14 cellular contexts compared by ENCODE assay signal in genomic region chr14:33163109-33163508, GRCh38.
A peak's percentile ranks its signal among the peaks of the same experiment; 100 is the strongest.
DNase-seq lines count a peak whose midpoint lies in the region; ATAC-seq, FAIRE-seq and TF ChIP-seq lines count a peak whose summit lies in the region.
"Had no signal": no experiment of that assay in that cellular context is flagged by ENCODE, and none has a peak within 500 bp of the region (broad histone marks: within the 10 kb centered on the region; RNA-seq: fewer than 3 reads in every experiment).

No MANE protein-coding gene starts in this region.

- FAIRE-seq in HepG2 (lab: Jason Lieb, UNC) = no peak

- no peak overlapping the region for H2AFZ ChIP-seq in HepG2 (ENCODE audit: low read length)

- no TSS peak for BruUV-seq in HepG2 (replicated peaks; lab: Mats Ljungman, UMichigan)

- H4K20me1 ChIP-seq in HepG2 (ENCODE audit: insufficient read depth, low read length) = no peaks in the 10 kb centered on the region

- no peak overlapping the region for H3K4me3 ChIP-seq in HepG2 (replicated peaks in 1 of 3; ENCODE audit: insufficient read depth in 1 of 3, low read depth in 2 of 3, low read length in 3 of 3)
- H3K4me3 ChIP-seq in right lobe of liver = no peak overlapping the region

- H3K79me2 ChIP-seq in HepG2 (ENCODE audit: insufficient read depth, low read length) = no peaks in the 10 kb centered on the region

- no peak for TF ChIP-seq CTCF in HepG2 (CRISPR knock-in tag; IDR thresholded peaks at IDR 0.05)
- no peak for TF ChIP-seq CTCF in right lobe of liver (IDR thresholded peaks at IDR 0.05)

- H3K27me3 ChIP-seq in HepG2 (ENCODE audit: control insufficient read depth in 1 of 2, insufficient read depth in 2 of 2, low read length in 2 of 2) (no peaks in the 10 kb centered on the region), right lobe of liver (no peaks in the 10 kb centered on the region)

- in situ Hi-C loops in HepG2 (cut with HindIII; ENCODE audit: extremely low pct_ligation_motif_present, low pct_unique_long_range_greater_than_20kb) = no loop called here

- no peaks in the 10 kb centered on the region for H3K4me1 ChIP-seq in HepG2 (ENCODE audit: insufficient read depth, low read length)
- H3K4me1 ChIP-seq in right lobe of liver = no peaks in the 10 kb centered on the region

- H3K9me3 ChIP-seq in HepG2 (ENCODE audit: low read length) (peaks cover 7% of the 10 kb centered on the region; the same call in 1 of the 2 replicates), right lobe of liver (no peaks in the 10 kb centered on the region)

- CTCF ChIA-PET in HepG2 (lab: Yijun Ruan, JAX; ENCODE audit: low intra/inter-chr PET ratio, low total read pairs) = no interaction called here

- WGBS in HepG2 (ENCODE audit: low lambda C conversion rate) = 2% methylated on average over 5 of the region's 5 CpGs
- 75% methylated on average over 5 of the region's 5 CpGs for WGBS in right lobe of liver (ENCODE audit: insufficient coverage, low coverage, low lambda C conversion rate, missing lambda C conversion rate)

- ATAC-seq in HepG2 = peak; percentile 61
- no peak for ATAC-seq in right lobe of liver
- ATAC-seq in GM18517 (IDR thresholded peaks at IDR 0.05; ENCODE audit: unreplicated experiment) = no peak
- ATAC-seq in HG02763 (IDR thresholded peaks at IDR 0.05; ENCODE audit: unreplicated experiment) = no peak

- no peak overlapping the region for H3K9ac ChIP-seq in HepG2 (ENCODE audit: insufficient read depth, low read depth, low read length)

- POLR2A ChIA-PET in HepG2 (lab: Yijun Ruan, JAX) = no interaction called here

- TF ChIP-seq POLR2A in HepG2 (IDR thresholded peaks at IDR 0.05; ENCODE audit: insufficient read depth in 1 of 2, low read depth in 2 of 2, low read length in 2 of 2) = no peak
- no peak for TF ChIP-seq POLR2A in right lobe of liver (IDR thresholded peaks at IDR 0.05)

- H3K36me3 ChIP-seq in HepG2 (replicated peaks in 1 of 2; ENCODE audit: control insufficient read depth in 1 of 2, insufficient read depth in 2 of 2, low read length in 2 of 2) (no peaks in the 10 kb centered on the region), right lobe of liver (no peaks in the 10 kb centered on the region)

- TF ChIP-seq EP300 in HepG2 (IDR thresholded peaks at IDR 0.05; ENCODE audit: low read depth in 2 of 2, low read length in 2 of 2) (no peak), HepG2 (CRISPR knock-in tag; IDR thresholded peaks at IDR 0.05; ENCODE audit: borderline replicate concordance) (no peak)

- H3K27ac ChIP-seq in HepG2 (ENCODE audit: extremely low read length, insufficient read depth, low read length) = no peak overlapping the region
- H3K27ac ChIP-seq in right lobe of liver = no peak overlapping the region

- H3K4me2 ChIP-seq in HepG2 (ENCODE audit: low read depth, low read length) = no peak overlapping the region

- DNase-seq in HepG2 (ENCODE audit: low spot score) = no peak
- no peak for DNase-seq in right lobe of liver
- DNase-seq in NCI-H2227 (lab: John Stamatoyannopoulos, UW; ENCODE audit: unreplicated experiment) = peak; percentile 44
- DNase-seq in astrocyte of the hippocampus (ENCODE audit: low read depth, low spot score) = peak; percentile 37
- DNase-seq in middle frontal gyrus (ENCODE audit: extremely low spot score, low spot score) = no peak
- DNase-seq: CD8-positive, alpha-beta memory T cell; H7; Karpas-422; NCI-H187; NCI-H226; NCI-H82; T-helper 9 cell had no signal

- TF ChIP-seq RAD21 in HepG2 (CRISPR knock-in tag; IDR thresholded peaks at IDR 0.05) = no peak

- intact Hi-C loops in HepG2 (cut with micrococcal nuclease; ENCODE audit: unreplicated experiment) = no loop called here
- intact Hi-C loops in right lobe of liver (cut with DNase I) = no loop called here

TF ChIP-seq in HepG2, 621 proteins besides CTCF, POLR2A, EP300 and RAD21:
- TF ChIP-seq, protein P1, sequence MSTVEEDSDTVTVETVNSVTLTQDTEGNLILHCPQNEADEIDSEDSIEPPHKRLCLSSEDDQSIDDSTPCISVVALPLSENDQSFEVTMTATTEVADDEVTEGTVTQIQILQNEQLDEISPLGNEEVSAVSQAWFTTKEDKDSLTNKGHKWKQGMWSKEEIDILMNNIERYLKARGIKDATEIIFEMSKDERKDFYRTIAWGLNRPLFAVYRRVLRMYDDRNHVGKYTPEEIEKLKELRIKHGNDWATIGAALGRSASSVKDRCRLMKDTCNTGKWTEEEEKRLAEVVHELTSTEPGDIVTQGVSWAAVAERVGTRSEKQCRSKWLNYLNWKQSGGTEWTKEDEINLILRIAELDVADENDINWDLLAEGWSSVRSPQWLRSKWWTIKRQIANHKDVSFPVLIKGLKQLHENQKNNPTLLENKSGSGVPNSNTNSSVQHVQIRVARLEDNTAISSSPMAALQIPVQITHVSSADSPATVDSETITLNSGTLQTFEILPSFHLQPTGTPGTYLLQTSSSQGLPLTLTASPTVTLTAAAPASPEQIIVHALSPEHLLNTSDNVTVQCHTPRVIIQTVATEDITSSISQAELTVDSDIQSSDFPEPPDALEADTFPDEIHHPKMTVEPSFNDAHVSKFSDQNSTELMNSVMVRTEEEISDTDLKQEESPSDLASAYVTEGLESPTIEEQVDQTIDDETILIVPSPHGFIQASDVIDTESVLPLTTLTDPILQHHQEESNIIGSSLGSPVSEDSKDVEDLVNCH (CRISPR knock-in tag; IDR thresholded peaks at IDR 0.05) = no peak
- TF ChIP-seq, protein P2, sequence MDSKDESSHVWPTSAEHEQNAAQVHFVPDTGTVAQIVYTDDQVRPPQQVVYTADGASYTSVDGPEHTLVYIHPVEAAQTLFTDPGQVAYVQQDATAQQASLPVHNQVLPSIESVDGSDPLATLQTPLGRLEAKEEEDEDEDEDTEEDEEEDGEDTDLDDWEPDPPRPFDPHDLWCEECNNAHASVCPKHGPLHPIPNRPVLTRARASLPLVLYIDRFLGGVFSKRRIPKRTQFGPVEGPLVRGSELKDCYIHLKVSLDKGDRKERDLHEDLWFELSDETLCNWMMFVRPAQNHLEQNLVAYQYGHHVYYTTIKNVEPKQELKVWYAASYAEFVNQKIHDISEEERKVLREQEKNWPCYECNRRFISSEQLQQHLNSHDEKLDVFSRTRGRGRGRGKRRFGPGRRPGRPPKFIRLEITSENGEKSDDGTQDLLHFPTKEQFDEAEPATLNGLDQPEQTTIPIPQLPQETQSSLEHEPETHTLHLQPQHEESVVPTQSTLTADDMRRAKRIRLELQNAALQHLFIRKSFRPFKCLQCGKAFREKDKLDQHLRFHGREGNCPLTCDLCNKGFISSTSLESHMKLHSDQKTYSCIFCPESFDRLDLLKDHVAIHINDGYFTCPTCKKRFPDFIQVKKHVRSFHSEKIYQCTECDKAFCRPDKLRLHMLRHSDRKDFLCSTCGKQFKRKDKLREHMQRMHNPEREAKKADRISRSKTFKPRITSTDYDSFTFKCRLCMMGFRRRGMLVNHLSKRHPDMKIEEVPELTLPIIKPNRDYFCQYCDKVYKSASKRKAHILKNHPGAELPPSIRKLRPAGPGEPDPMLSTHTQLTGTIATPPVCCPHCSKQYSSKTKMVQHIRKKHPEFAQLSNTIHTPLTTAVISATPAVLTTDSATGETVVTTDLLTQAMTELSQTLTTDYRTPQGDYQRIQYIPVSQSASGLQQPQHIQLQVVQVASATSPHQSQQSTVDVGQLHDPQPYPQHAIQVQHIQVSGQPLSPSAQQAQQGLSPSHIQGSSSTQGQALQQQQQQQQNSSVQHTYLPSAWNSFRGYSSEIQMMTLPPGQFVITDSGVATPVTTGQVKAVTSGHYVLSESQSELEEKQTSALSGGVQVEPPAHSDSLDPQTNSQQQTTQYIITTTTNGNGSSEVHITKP (CRISPR knock-in tag; IDR thresholded peaks at IDR 0.05; ENCODE audit: low read depth) = no peak
- TF ChIP-seq ZNF12 (CRISPR knock-in tag; IDR thresholded peaks at IDR 0.05) = no peak
- no peak for TF ChIP-seq PCBP2 (optimal IDR thresholded peaks at IDR 0.05; ENCODE audit: low read depth, low read length, poor library complexity, severe bottlenecking)
- TF ChIP-seq ZMAT3 (CRISPR knock-in tag; conservative IDR thresholded peaks at IDR 0.05) = no peak
- TF ChIP-seq, protein P3, sequence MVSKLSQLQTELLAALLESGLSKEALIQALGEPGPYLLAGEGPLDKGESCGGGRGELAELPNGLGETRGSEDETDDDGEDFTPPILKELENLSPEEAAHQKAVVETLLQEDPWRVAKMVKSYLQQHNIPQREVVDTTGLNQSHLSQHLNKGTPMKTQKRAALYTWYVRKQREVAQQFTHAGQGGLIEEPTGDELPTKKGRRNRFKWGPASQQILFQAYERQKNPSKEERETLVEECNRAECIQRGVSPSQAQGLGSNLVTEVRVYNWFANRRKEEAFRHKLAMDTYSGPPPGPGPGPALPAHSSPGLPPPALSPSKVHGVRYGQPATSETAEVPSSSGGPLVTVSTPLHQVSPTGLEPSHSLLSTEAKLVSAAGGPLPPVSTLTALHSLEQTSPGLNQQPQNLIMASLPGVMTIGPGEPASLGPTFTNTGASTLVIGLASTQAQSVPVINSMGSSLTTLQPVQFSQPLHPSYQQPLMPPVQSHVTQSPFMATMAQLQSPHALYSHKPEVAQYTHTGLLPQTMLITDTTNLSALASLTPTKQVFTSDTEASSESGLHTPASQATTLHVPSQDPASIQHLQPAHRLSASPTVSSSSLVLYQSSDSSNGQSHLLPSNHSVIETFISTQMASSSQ (IDR thresholded peaks at IDR 0.05; ENCODE audit: low read depth) = no peak
- TF ChIP-seq, protein P3 (CRISPR knock-in tag; IDR thresholded peaks at IDR 0.05; ENCODE audit: borderline replicate concordance) = no peak
- no peak for TF ChIP-seq HMGA1 (CRISPR knock-in tag; conservative IDR thresholded peaks at IDR 0.05)
- TF ChIP-seq ATF4 (CRISPR knock-in tag; IDR thresholded peaks at IDR 0.05) = no peak

Comparison
In these comparisons a context has a peak if more than half of its experiments do, and no peak if none do; other contexts are left out.
1. DNase-seq: peak in NCI-H2227 (single experiment) and astrocyte of the hippocampus (single experiment); none in HepG2 (single experiment), right lobe of liver (0 of 3) and middle frontal gyrus (single experiment).